18 cellular contexts compared by ENCODE assay signal in genomic region chr14:60175255-60175902, GRCh38. TPM values are rescaled to one million over a fixed set of nuclear protein-coding genes. Genes with fewer than 3 reads are reported as not detected.
DNase-seq lines count a peak whose midpoint lies in the region; ATAC-seq, FAIRE-seq and TF ChIP-seq lines count a peak whose summit lies in the region.
"Had no signal": no experiment of that assay in that cellular context is flagged by ENCODE, and none has a peak within 500 bp of the region (broad histone marks: within the 10 kb centered on the region; RNA-seq: fewer than 3 reads in every experiment).

No MANE protein-coding gene starts in this region.

- no peak overlapping the region for H3K4me2 ChIP-seq in IMR-90 (ENCODE audit: low read depth, low read length)

- no peaks in the 10 kb centered on the region for H4K20me1 ChIP-seq in IMR-90 (ENCODE audit: insufficient read depth, low read length)

- no CpG with 5 or more reads among the region's 2 CpGs for WGBS in IMR-90 (ENCODE audit: extremely low coverage in 2 of 2, insufficient read length in 1 of 2), 2 experiments

- H3K4ac ChIP-seq in IMR-90 (ENCODE audit: low read depth, low read length), result no peak overlapping the region

- no peak overlapping the region for H3K4me3 ChIP-seq in IMR-90 (ENCODE audit: insufficient read depth, low read depth, low read length)
- no peak overlapping the region for H3K4me3 ChIP-seq in RWPE2 (ENCODE audit: severe bottlenecking)
- H3K4me3 ChIP-seq in upper lobe of right lung, result no peak overlapping the region
- H3K4me3 ChIP-seq: heart left ventricle had no signal

- BruUV-seq in IMR-90 (replicated peaks; lab: Mats Ljungman, UMichigan), result no TSS peak

- H2AK9ac ChIP-seq in IMR-90 (replicated peaks; ENCODE audit: low read depth, low read length, poor library complexity), result no peak overlapping the region

- no peak overlapping the region for H3K23ac ChIP-seq in IMR-90 (ENCODE audit: low read depth, low read length)

- no peak overlapping the region for H3K14ac ChIP-seq in IMR-90 (replicated peaks; ENCODE audit: low read depth, low read length)

- H3K9me3 ChIP-seq in IMR-90 (ENCODE audit: control insufficient read depth, insufficient read depth, low read length), result no peaks in the 10 kb centered on the region
- peaks cover 5% of the 10 kb centered on the region for H3K9me3 ChIP-seq in RWPE2 (ENCODE audit: severe bottlenecking)
- no peaks in the 10 kb centered on the region for H3K9me3 ChIP-seq in upper lobe of right lung

- POLR2A ChIA-PET in IMR-90 (lab: Charles Lee; ENCODE audit: unreplicated experiment), result no interaction called here

- H2AK5ac ChIP-seq in IMR-90 (ENCODE audit: low read depth, low read length), result no peak overlapping the region

- no peaks in the 10 kb centered on the region for H3K9me1 ChIP-seq in IMR-90 (ENCODE audit: insufficient read depth, low read length)

- H3K36me3 ChIP-seq in IMR-90 (ENCODE audit: control insufficient read depth, insufficient read depth, low read length), result no peaks in the 10 kb centered on the region
- H3K36me3 ChIP-seq in RWPE2 (ENCODE audit: low read depth), result no peaks in the 10 kb centered on the region
- no peaks in the 10 kb centered on the region for H3K36me3 ChIP-seq in upper lobe of right lung
- H3K36me3 ChIP-seq: heart left ventricle had no signal

- DNase-seq in GM12891 (ENCODE audit: insufficient read length, low spot score) (no peak), IMR-90 (peak; percentile 27), RWPE2 (ENCODE audit: low spot score) (peak; percentile 57), kidney tubule cell (ENCODE audit: low spot score) (peak; percentile 57), NCI-H2107 treated with DMSO at 0.1 percent for 48 hours (lab: John Stamatoyannopoulos, UW; ENCODE audit: unreplicated experiment) (no peak), anterior cingulate cortex (lab: John Stamatoyannopoulos, UW) (no peak), inferior parietal cortex (ENCODE audit: extremely low spot score) (no peak), upper lobe of right lung (no peak)
- DNase-seq: activated CD4-positive, CD25-positive, alpha-beta regulatory T cell; activated CD8-positive, alpha-beta T cell treated with anti-CD3 and anti-CD28 coated beads for 36 hours; activated naive CD4-positive, alpha-beta T cell treated with anti-CD3 and anti-CD28 coated beads, Interleukin-2, amount 10 ng/mL, durations not matched to agents 7 days and 5 days; activated T-cell treated with anti-CD3 and anti-CD28 coated beads, Interleukin-2, amount 50 U/mL, for 24 hours; DMS153; heart left ventricle; Kasumi-1; NCI-H1436; NK-92 treated with Interleukin-12 subunit alpha and Interleukin-12 subunit beta, amount 100 ng/mL, for 24 hours; Right ventricle myocardium superior had no signal

- no peak for TF ChIP-seq CTCF in IMR-90 (conservative IDR thresholded peaks at IDR 0.05; ENCODE audit: low read depth, low read length)
- no peak for TF ChIP-seq CTCF in RWPE2 (IDR thresholded peaks at IDR 0.05; ENCODE audit: poor library complexity, severe bottlenecking)
- TF ChIP-seq CTCF in upper lobe of right lung (IDR thresholded peaks at IDR 0.05), result no peak

- TF ChIP-seq POLR2A in GM12891 (IDR thresholded peaks at IDR 0.05; ENCODE audit: low read depth, low read length) (no peak), IMR-90 (IDR thresholded peaks at IDR 0.05; ENCODE audit: low read depth, low read length) (no peak)

- no peak overlapping the region for H2BK20ac ChIP-seq in IMR-90 (ENCODE audit: low read depth, low read length)

- no peak for TF ChIP-seq RAD21 in IMR-90 (IDR thresholded peaks at IDR 0.05; ENCODE audit: low read length)

- in situ Hi-C loops in IMR-90 (cut with MboI; ENCODE audit: low sequenced_read_pairs), result no loop called here

- H3K27ac ChIP-seq in IMR-90 (ENCODE audit: insufficient read depth, low read length) (no peak overlapping the region), RWPE2 (ENCODE audit: poor library complexity, severe bottlenecking) (peak overlapping the region; percentile 52), upper lobe of right lung (no peak overlapping the region)
- H3K27ac ChIP-seq: heart left ventricle had no signal

- FAIRE-seq in GM12891 (lab: Jason Lieb, UNC), result no peak

- dilution Hi-C loops in IMR-90 (cut with HindIII; ENCODE audit: low sequenced_read_pairs, unreplicated experiment), result no loop called here

- H3K18ac ChIP-seq in IMR-90 (ENCODE audit: low read depth, low read length), result no peak overlapping the region

- no peak overlapping the region for H3K9ac ChIP-seq in IMR-90 (ENCODE audit: low read depth, low read length)

- H3K4me1 ChIP-seq in IMR-90 (ENCODE audit: control insufficient read depth, insufficient read depth, low read length), result no peaks in the 10 kb centered on the region
- peaks cover 32% of the 10 kb centered on the region for H3K4me1 ChIP-seq in RWPE2 (ENCODE audit: insufficient read depth, poor library complexity, severe bottlenecking)
- H3K4me1 ChIP-seq in upper lobe of right lung, result no peaks in the 10 kb centered on the region

- no peak overlapping the region for H2BK120ac ChIP-seq in IMR-90 (ENCODE audit: low read depth, low read length)

- CTCF ChIA-PET in IMR-90 (lab: Yijun Ruan, JAX), result interaction anchor here (1.1 kb wide), 1 partner anchor 8 kb away, joined by 3 read pairs; no protein-coding TSS in a partner anchor

- no peak overlapping the region for H4K91ac ChIP-seq in IMR-90 (ENCODE audit: insufficient read depth, low read depth, low read length)

- no peaks in the 10 kb centered on the region for H3K79me1 ChIP-seq in IMR-90 (ENCODE audit: low read depth in 1 of 2, low read length in 2 of 2)

- H2AFZ ChIP-seq in IMR-90 (replicated peaks; ENCODE audit: low read length, poor library complexity), result peak overlapping the region; percentile 6

- H3K27me3 ChIP-seq in IMR-90 (ENCODE audit: control insufficient read depth, insufficient read depth, low read length) (0 out of 2 replicates have a peak, but pooled peaks cover 2% of the 10 kb centered on the region), RWPE2 (ENCODE audit: insufficient read depth, poor library complexity, severe bottlenecking) (no peaks in the 10 kb centered on the region), upper lobe of right lung (no peaks in the 10 kb centered on the region)
- H3K27me3 ChIP-seq: heart left ventricle had no signal

- no peak overlapping the region for H4K8ac ChIP-seq in IMR-90 (ENCODE audit: low read depth in 2 of 2, low read length in 2 of 2)

- ATAC-seq in IMR-90 (ENCODE audit: low read depth) (no peak), RWPE2 (ENCODE audit: low read depth) (peak; percentile 77), upper lobe of right lung (no peak)
- ATAC-seq: activated CD8-positive, alpha-beta T cell treated with anti-CD3 and anti-CD28 coated beads for 36 hours; heart left ventricle had no signal

- no peak overlapping the region for H2BK5ac ChIP-seq in IMR-90 (ENCODE audit: low read depth, low read length, poor library complexity, severe bottlenecking)

- H4K5ac ChIP-seq in IMR-90 (ENCODE audit: low read depth, low read length), result no peak overlapping the region

- H3K56ac ChIP-seq in IMR-90 (ENCODE audit: extremely low read depth, insufficient read depth, low read length), result no peak overlapping the region

- no peak overlapping the region for H2BK15ac ChIP-seq in IMR-90 (ENCODE audit: low read depth, low read length)

- intact Hi-C loops in IMR-90 (cut with micrococcal nuclease) (no loop called here), upper lobe of right lung (cut with DNase I) (no loop called here)

TF ChIP-seq in GM12891, 5 proteins besides CTCF, POLR2A, EP300 and RAD21:
- TF ChIP-seq TAF1 (IDR thresholded peaks at IDR 0.05; ENCODE audit: low read depth, low read length) (no peak), POLR2AphosphoS5 (IDR thresholded peaks at IDR 0.05; ENCODE audit: low read depth, low read length) (no peak), SPI1 (IDR thresholded peaks at IDR 0.05; ENCODE audit: low read depth, low read length) (peak; percentile 65), POU2F2 (IDR thresholded peaks at IDR 0.05; ENCODE audit: low read depth, low read length) (no peak)
TF ChIP-seq in GM12891: peak in this region for 1.

TF ChIP-seq in IMR-90, 13 proteins besides CTCF, POLR2A, EP300 and RAD21:
- no peak for TF ChIP-seq MAZ (IDR thresholded peaks at IDR 0.05; ENCODE audit: borderline replicate concordance, low read depth, low read length)
- TF ChIP-seq BHLHE40 (IDR thresholded peaks at IDR 0.05; ENCODE audit: low read depth, low read length), result no peak
- TF ChIP-seq CEBPB (IDR thresholded peaks at IDR 0.05; ENCODE audit: low read depth, low read length), result peak; percentile 63
- TF ChIP-seq, protein P1, sequence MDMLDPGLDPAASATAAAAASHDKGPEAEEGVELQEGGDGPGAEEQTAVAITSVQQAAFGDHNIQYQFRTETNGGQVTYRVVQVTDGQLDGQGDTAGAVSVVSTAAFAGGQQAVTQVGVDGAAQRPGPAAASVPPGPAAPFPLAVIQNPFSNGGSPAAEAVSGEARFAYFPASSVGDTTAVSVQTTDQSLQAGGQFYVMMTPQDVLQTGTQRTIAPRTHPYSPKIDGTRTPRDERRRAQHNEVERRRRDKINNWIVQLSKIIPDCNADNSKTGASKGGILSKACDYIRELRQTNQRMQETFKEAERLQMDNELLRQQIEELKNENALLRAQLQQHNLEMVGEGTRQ (IDR thresholded peaks at IDR 0.05; ENCODE audit: low read depth, low read length), result no peak

RNA-seq across cellular contexts. Expression of gene DHRS7, which starts 10.2 kb away (rescaled TPM):
- polyA plus RNA-seq in GM12891 (2012; ENCODE audit: low read depth, missing spikeins), result 60.9 TPM
- 50.2 and 56.7 TPM in 2 replicates for total RNA-seq in IMR-90 (2012; rRNA removed)
- 30.3 and 33.9 TPM in 2 replicates for polyA plus RNA-seq in IMR-90 (2012; rRNA removed)
- 42.3 and 58.5 TPM in 2 replicates for polyA plus RNA-seq in IMR-90 (2012; cell fraction: cytosol; rRNA removed)
- polyA plus RNA-seq in IMR-90 (2012; cell fraction: nucleus; rRNA removed; ENCODE audit: low replicate concordance), result 16.3 and 17.9 TPM in 2 replicates
- total RNA-seq in upper lobe of right lung, result 69.3 TPM

Comparison
In these comparisons a context has a peak if more than half of its experiments do, and no peak if none do; other contexts are left out.
1. DNase-seq: peak in IMR-90 (single experiment), RWPE2 (single experiment) and kidney tubule cell (single experiment); none in GM12891 (single experiment), NCI-H2107 treated with DMSO at 0.1 percent for 48 hours (single experiment), anterior cingulate cortex (0 of 58), inferior parietal cortex (single experiment) and upper lobe of right lung (single experiment).